ENCODE assay signal across 19 cellular contexts in the genomic region with DNA sequence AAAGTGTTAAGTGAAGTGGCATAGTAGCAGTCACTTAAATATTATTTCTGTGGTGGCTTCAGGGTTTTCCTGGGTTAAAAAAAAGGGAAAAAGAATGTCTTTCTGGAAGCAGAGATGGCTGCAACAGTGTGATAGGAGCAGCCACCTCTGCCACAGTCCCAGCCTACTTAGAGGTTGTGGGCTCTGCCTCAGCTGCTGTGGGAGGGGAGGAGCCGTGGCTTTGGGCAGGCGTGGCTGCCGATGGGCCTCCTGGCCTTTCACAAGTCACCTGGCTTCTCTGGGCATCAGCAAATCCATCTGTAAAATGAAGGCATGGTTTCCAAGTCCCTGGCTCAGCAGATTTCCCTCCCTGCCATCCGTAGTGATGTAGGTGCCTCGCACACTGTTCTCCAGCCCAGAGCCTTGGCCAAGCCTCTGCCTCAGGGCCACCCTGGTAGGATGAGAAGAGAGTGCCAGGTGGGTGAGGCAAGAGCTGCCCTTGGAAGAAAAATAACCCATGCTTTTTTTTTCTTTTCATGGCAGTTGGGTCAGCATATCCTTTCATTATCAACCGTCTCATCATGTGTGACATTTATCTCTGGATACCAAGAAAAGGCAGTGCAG.
"Had no signal": no experiment of that assay in that cellular context is flagged by ENCODE, and none has a peak within 500 bp of the region (broad histone marks: within the 10 kb centered on the region; RNA-seq: fewer than 3 reads in every experiment).

No MANE protein-coding gene starts in this region.

- FAIRE-seq: astrocyte had no signal

- H3K27me3 ChIP-seq: breast epithelium, heart right ventricle, ovary, suprapubic skin had no signal

- H3K27me3 Mint-ChIP-seq: memory B cell; naive thymus-derived CD4-positive, alpha-beta T cell; T-helper 17 cell; type B pancreatic cell had no signal

- H3K4me3 ChIP-seq: breast epithelium, heart right ventricle, ovary, suprapubic skin had no signal

- H3K9me3 Mint-ChIP-seq: activated T-helper 2 cell treated with anti-CD3 and anti-CD28 coated beads, Interferon-gamma antibody, Interleukin-2, Interleukin-4, amounts not matched to agents 10 μg/mL and 5 μg/mL and 100 μg/mL, durations not matched to agents 14 hours and 24 hours and 36 hours; memory B cell; naive thymus-derived CD4-positive, alpha-beta T cell; type B pancreatic cell had no signal

- ATAC-seq: esophagus mucosa; naive thymus-derived CD4-positive, alpha-beta T cell; T-helper 17 cell had no signal

- DNase-seq: activated CD4-positive, alpha-beta T cell treated with anti-CD3 and anti-CD28 coated beads for 1 hour; activated naive CD4-positive, alpha-beta T cell treated with Interleukin-2 at 50 U/mL for 16 hours; cerebellar nuclear complex; effector CD4-positive, alpha-beta T cell; heart right ventricle; kidney glomerular epithelial cell; naive thymus-derived CD4-positive, alpha-beta T cell; ovary; stimulated activated CD8-positive, alpha-beta memory T cell treated with anti-CD3 and anti-CD28 coated beads, Interleukin-4, amount 100 ng/mL, for 48 hours; stimulated activated naive CD4-positive, alpha-beta T cell treated with Interleukin-2 at 50 U/mL for 16 hours; T-helper 17 cell; WERI-Rb-1 had no signal

- H3K9me3 ChIP-seq: breast epithelium, heart right ventricle, ovary, suprapubic skin had no signal

- H3K27ac ChIP-seq: breast epithelium, heart right ventricle, ovary, suprapubic skin, WERI-Rb-1 had no signal

- H3K36me3 ChIP-seq: breast epithelium, ovary had no signal

- H3K4me3 Mint-ChIP-seq: memory B cell; naive thymus-derived CD4-positive, alpha-beta T cell; type B pancreatic cell had no signal

- H3K4me1 ChIP-seq: breast epithelium had no signal

- H3K27ac Mint-ChIP-seq: activated T-helper 2 cell treated with anti-CD3 and anti-CD28 coated beads, Interferon-gamma antibody, Interleukin-2, Interleukin-4, amounts not matched to agents 10 μg/mL and 5 μg/mL and 100 μg/mL, durations not matched to agents 14 hours and 24 hours and 36 hours; memory B cell; T-helper 17 cell; type B pancreatic cell had no signal
